ENCODE assay signal across 14 cellular contexts in genomic region chr11:77442394-77443053, GRCh38. TPM values are rescaled to one million over a fixed set of nuclear protein-coding genes. Genes with fewer than 3 reads are reported as not detected.
DNase-seq lines count a peak whose midpoint lies in the region; ATAC-seq and TF ChIP-seq lines count a peak whose summit lies in the region.
"Had no signal": no experiment of that assay in that cellular context is flagged by ENCODE, and none has a peak within 500 bp of the region (broad histone marks: within the 10 kb centered on the region; RNA-seq: fewer than 3 reads in every experiment).

No MANE protein-coding gene starts in this region.

- H3K9ac ChIP-seq in KMS-11: peak overlapping the region; percentile 39; the same call in 1 of the 2 replicates

- H3K27ac ChIP-seq in KMS-11 (peak overlapping the region; percentile 32), stomach (no peak overlapping the region), breast epithelium (no peak overlapping the region)
- H3K27ac ChIP-seq: heart left ventricle, SK-N-MC had no signal

- H3K4me2 ChIP-seq in KMS-11: peak overlapping the region; percentile 75

- no peak overlapping the region for H3K4me3 ChIP-seq in KMS-11 (IDR thresholded peaks at IDR 0.05; ENCODE audit: insufficient read depth, low read depth, low read length)
- H3K4me3 ChIP-seq in stomach: no peak overlapping the region
- no peak overlapping the region for H3K4me3 ChIP-seq in breast epithelium
- H3K4me3 ChIP-seq: heart left ventricle, SK-N-MC had no signal

- no peaks in the 10 kb centered on the region for H3K79me2 ChIP-seq in KMS-11 (ENCODE audit: insufficient read depth, low read depth)

- H3K27me3 ChIP-seq in KMS-11 (ENCODE audit: insufficient read depth, low read depth) (no peaks in the 10 kb centered on the region), stomach (no peaks in the 10 kb centered on the region), breast epithelium (no peaks in the 10 kb centered on the region)
- H3K27me3 ChIP-seq: heart left ventricle had no signal

- H3K4me1 ChIP-seq in KMS-11 (ENCODE audit: low read depth, poor library complexity, severe bottlenecking) (peaks cover 31% of the 10 kb centered on the region), stomach (peaks cover 5 to 34% (median 15%) of the 10 kb centered on the region in 4 donors), breast epithelium (no peaks in the 10 kb centered on the region)

- no peak for TF ChIP-seq CTCF in KMS-11 (conservative IDR thresholded peaks at IDR 0.05; ENCODE audit: low read depth, low read length)
- no peak for TF ChIP-seq CTCF in stomach (IDR thresholded peaks at IDR 0.05)
- no peak for TF ChIP-seq CTCF in breast epithelium (IDR thresholded peaks at IDR 0.05)

- intact Hi-C loops in stomach (cut with DNase I; ENCODE audit: low total_unique reads): no loop called here
- intact Hi-C loops in breast epithelium (cut with DNase I; ENCODE audit: low total_unique reads): no loop called here

- TF ChIP-seq EP300 in stomach (IDR thresholded peaks at IDR 0.05): no peak

- WGBS in stomach, 5 donors: 68 to 92% (median 87%) methylated on average over 3 of the region's 3 CpGs

- peak; percentile 66 for ATAC-seq in GM18502 (IDR thresholded peaks at IDR 0.05; ENCODE audit: poor library complexity, unreplicated experiment)
- ATAC-seq in GM19438 (IDR thresholded peaks at IDR 0.05; ENCODE audit: low read depth, unreplicated experiment): peak; percentile 62
- peak; percentile 63 for ATAC-seq in HG02798 (IDR thresholded peaks at IDR 0.05; ENCODE audit: poor library complexity, unreplicated experiment)
- ATAC-seq: heart left ventricle had no signal

- TF ChIP-seq POLR2A in stomach (IDR thresholded peaks at IDR 0.05) (no peak), breast epithelium (IDR thresholded peaks at IDR 0.05) (no peak)

- peak overlapping the region; percentile 79 for H2AFZ ChIP-seq in KMS-11 (ENCODE audit: low read depth)

- H3K9me3 ChIP-seq in stomach (no peaks in the 10 kb centered on the region), breast epithelium (no peaks in the 10 kb centered on the region)
- H3K9me3 ChIP-seq: heart left ventricle had no signal

- H4K20me1 ChIP-seq in KMS-11 (ENCODE audit: insufficient read depth): no peaks in the 10 kb centered on the region

- DNase-seq in stomach: no peak
- no peak for DNase-seq in SHP77 (lab: John Stamatoyannopoulos, UW)
- DNase-seq in breast epithelium (ENCODE audit: low spot score in 2 of 2): no peak
- DNase-seq in COR-L47 (lab: John Stamatoyannopoulos, UW): no peak
- DNase-seq: activated B cell treated with CpG ODN at 0.5 μM for 24 hours, activated T-cell treated with anti-CD3 and anti-CD28 coated beads for 4 hours, heart left ventricle, KBM-7, NCI-H1694 treated with DMSO at 0.1 percent for 48 hours had no signal

- no peaks in the 10 kb centered on the region for H3K36me3 ChIP-seq in KMS-11 (ENCODE audit: insufficient read depth)
- H3K36me3 ChIP-seq in stomach: no peaks in the 10 kb centered on the region
- H3K36me3 ChIP-seq in breast epithelium: no peaks in the 10 kb centered on the region
- H3K36me3 ChIP-seq: heart left ventricle had no signal

RNA-seq across cellular contexts. Expression of gene PAK1, which starts 31.4 kb away (rescaled TPM):
- total RNA-seq in stomach (10 to 100 TPM; 31.2 to 89.5 (median 70.4) TPM), breast epithelium (10 to 100 TPM; 23.2 to 59.6 (median 42.6) TPM)
- polyA plus RNA-seq in stomach: 10 to 100 TPM; 16.7 to 44.0 (median 18.8) TPM
